Comparison of ENCODE assay signal across 27 cellular contexts in genomic region chr4:137659431-137659830, GRCh38.
DNase-seq lines count a peak whose midpoint lies in the region; ATAC-seq, FAIRE-seq and TF ChIP-seq lines count a peak whose summit lies in the region.
"Had no signal": no experiment of that assay in that cellular context is flagged by ENCODE, and none has a peak within 500 bp of the region (broad histone marks: within the 10 kb centered on the region; RNA-seq: fewer than 3 reads in every experiment).

No MANE protein-coding gene starts in this region.

- peaks cover 3% of the 10 kb centered on the region for H3K9me3 Mint-ChIP-seq in nephron
- H3K9me3 Mint-ChIP-seq: activated CD4-positive, alpha-beta T cell treated with anti-CD3 and anti-CD28 coated beads, Interleukin-2, amount 10 ng/mL, durations not matched to agents 24 days and 14 days had no signal

- peak overlapping the region; percentile 85 to 98 (median 92) for H3K27ac Mint-ChIP-seq in nephron
- H3K27ac Mint-ChIP-seq: activated CD4-positive, alpha-beta T cell treated with anti-CD3 and anti-CD28 coated beads, Interleukin-2, amount 10 ng/mL, durations not matched to agents 24 days and 14 days; activated T-cell treated with anti-CD3 and anti-CD28 coated beads, Interleukin-2, amount 50 U/mL, for 24 hours; naive B cell; type B pancreatic cell had no signal

- TF ChIP-seq CTCF in AG09319 (IDR thresholded peaks at IDR 0.05; ENCODE audit: low read depth, low read length) (no peak), nephron (IDR thresholded peaks at IDR 0.05; ENCODE audit: unreplicated experiment in 3 of 3) (no peak)

- no peaks in the 10 kb centered on the region for H3K27me3 Mint-ChIP-seq in nephron (ENCODE audit: low read depth)
- H3K27me3 Mint-ChIP-seq: activated CD4-positive, alpha-beta T cell treated with anti-CD3 and anti-CD28 coated beads, Interleukin-2, amount 10 ng/mL, durations not matched to agents 24 days and 14 days; activated T-cell treated with anti-CD3 and anti-CD28 coated beads, Interleukin-2, amount 50 U/mL, for 24 hours; naive B cell; type B pancreatic cell had no signal

- DNase-seq in AG09319 (ENCODE audit: extremely low read depth, low read depth) (peak; percentile 24), LHCN-M2 (ENCODE audit: low read depth) (peak; percentile 40), NCI-H748 (lab: John Stamatoyannopoulos, UW; ENCODE audit: unreplicated experiment) (no peak), DMS 273 (lab: John Stamatoyannopoulos, UW; ENCODE audit: unreplicated experiment) (no peak)
- DNase-seq: activated CD4-positive, alpha-beta T cell treated with anti-CD3 and anti-CD28 coated beads, Interleukin-2, amount 10 ng/mL, durations not matched to agents 24 days and 14 days; activated gamma-delta T cell treated with Interleukin-2 at 50 U/mL for 16 hours; activated T-cell treated with anti-CD3 and anti-CD28 coated beads, Interleukin-2, amount 50 U/mL, for 24 hours; body of pancreas; DMS79 treated with DMSO at 0.1 percent for 48 hours; KBM-7; left lung; MM.1S; naive B cell; NCI-H2029; NCI-H526 treated with DMSO at 0.1 percent for 48 hours; Peyer's patch; retina; SIG-M5 had no signal

- ATAC-seq in GM21528 (IDR thresholded peaks at IDR 0.05; ENCODE audit: low FRiP score, unreplicated experiment) (no peak), GM21526 (IDR thresholded peaks at IDR 0.05; ENCODE audit: low FRiP score, unreplicated experiment) (no peak)
- ATAC-seq: A549, body of pancreas, left lung had no signal

- no peaks in the 10 kb centered on the region for H3K36me3 Mint-ChIP-seq in nephron (ENCODE audit: low read depth)
- H3K36me3 Mint-ChIP-seq: naive B cell had no signal

- peaks cover 43% of the 10 kb centered on the region for H3K4me1 Mint-ChIP-seq in nephron
- H3K4me1 Mint-ChIP-seq: activated CD4-positive, alpha-beta T cell treated with anti-CD3 and anti-CD28 coated beads, Interleukin-2, amount 10 ng/mL, durations not matched to agents 24 days and 14 days; naive B cell had no signal

- peak overlapping the region in 1 of 3 experiments; percentile 29 for H3K4me3 Mint-ChIP-seq in nephron
- H3K4me3 Mint-ChIP-seq: activated CD4-positive, alpha-beta T cell treated with anti-CD3 and anti-CD28 coated beads, Interleukin-2, amount 10 ng/mL, durations not matched to agents 24 days and 14 days; activated T-cell treated with anti-CD3 and anti-CD28 coated beads, Interleukin-2, amount 50 U/mL, for 24 hours; naive B cell; type B pancreatic cell had no signal

- FAIRE-seq in endometrium (lab: Jason Lieb, UNC), result peak; percentile 88
- FAIRE-seq: A549, GM12891, H1, HTR-8/SVneo had no signal

Comparison
In these comparisons a context has a peak if more than half of its experiments do, and no peak if none do; other contexts are left out.
1. DNase-seq: peak in AG09319 (single experiment) and LHCN-M2 (single experiment); none in NCI-H748 (single experiment) and DMS 273 (single experiment).